ENCODE assay signal across 1 cellular context in the genomic region with DNA sequence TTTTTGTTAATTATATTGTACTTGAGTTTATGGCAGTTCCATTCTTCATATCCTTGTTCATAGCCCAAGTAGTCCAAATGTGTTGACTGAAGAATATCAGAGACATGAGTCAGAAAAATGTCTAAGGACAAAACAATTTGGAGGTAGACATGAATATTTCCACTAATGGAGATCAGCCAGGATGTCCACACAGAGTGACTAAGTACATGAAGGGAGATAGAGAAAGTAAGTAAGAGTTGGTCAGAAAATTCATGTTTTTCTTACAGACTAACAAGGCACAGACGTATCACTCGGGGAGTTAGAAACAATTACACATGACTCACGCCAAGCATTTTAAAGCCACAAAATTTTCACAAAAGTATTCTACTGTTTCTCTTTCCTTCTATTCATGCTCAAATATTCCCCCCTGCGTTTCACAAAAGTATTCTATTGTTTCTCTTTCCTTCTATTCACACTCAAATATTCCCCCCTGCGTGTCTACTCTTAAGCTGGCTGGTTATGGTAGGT.
TF ChIP-seq lines count a peak whose summit lies in the region.

No MANE protein-coding gene starts in this region.

TF ChIP-seq in HepG2, 621 proteins besides CTCF, POLR2A, EP300 and RAD21 (continued from another document):
- no peak for TF ChIP-seq PRDM10 (CRISPR knock-in tag; IDR thresholded peaks at IDR 0.05; ENCODE audit: low read depth)
- TF ChIP-seq ZNF564 (CRISPR knock-in tag; IDR thresholded peaks at IDR 0.05) = no peak
